28 cellular contexts compared by ENCODE assay signal in genomic region chr11:62393735-62394134, GRCh38. TPM values are rescaled to one million over a fixed set of nuclear protein-coding genes. Genes with fewer than 3 reads are reported as not detected.
"Had no signal": no experiment of that assay in that cellular context is flagged by ENCODE, and none has a peak within 500 bp of the region (broad histone marks: within the 10 kb centered on the region; RNA-seq: fewer than 3 reads in every experiment).

No MANE protein-coding gene starts in this region.

- H3K36me3 ChIP-seq: gastroesophageal sphincter, left ventricle myocardium inferior, tibial nerve had no signal

- H3K27ac ChIP-seq: hepatocyte had no signal

- H3K36me3 Mint-ChIP-seq: natural killer cell treated with Interleukin-12 subunit alpha and Interleukin-12 subunit beta and Interleukin-15 and Interleukin-18, amount 100 ng/mL, for 72 hours had no signal

- H3K27ac Mint-ChIP-seq: natural killer cell treated with Interleukin-12 subunit alpha and Interleukin-12 subunit beta and Interleukin-15 and Interleukin-18, amount 100 ng/mL, for 72 hours had no signal

- H3K27me3 Mint-ChIP-seq: effector memory CD8-positive, alpha-beta T cell; natural killer cell treated with Interleukin-12 subunit alpha and Interleukin-12 subunit beta and Interleukin-15 and Interleukin-18, amount 100 ng/mL, for 72 hours had no signal

- ATAC-seq: gastroesophageal sphincter; natural killer cell treated with Interleukin-12 subunit alpha and Interleukin-12 subunit beta and Interleukin-15 and Interleukin-18, amount 100 ng/mL, for 72 hours; right cardiac atrium had no signal

- H3K9me3 Mint-ChIP-seq: effector memory CD8-positive, alpha-beta T cell; natural killer cell treated with Interleukin-12 subunit alpha and Interleukin-12 subunit beta and Interleukin-15 and Interleukin-18, amount 100 ng/mL, for 72 hours had no signal

- DNase-seq: activated CD4-positive, alpha-beta T cell treated with anti-CD3 and anti-CD28 coated beads for 48 hours; activated CD4-positive, alpha-beta T cell treated with anti-CD3 and anti-CD28 coated beads, Interleukin-2, amount 50 U/mL, for 48 hours; activated CD8-positive, alpha-beta memory T cell treated with anti-CD3 and anti-CD28 coated beads for 24 hours; activated gamma-delta T cell; activated naive CD4-positive, alpha-beta T cell treated with anti-CD3 and anti-CD28 coated beads, Interleukin-2, amount 50 U/mL, for 16 hours; activated T-cell treated with anti-CD3 and anti-CD28 coated beads, Interleukin-2, amount 50 U/mL, for 1 hour; amniotic stem cell; caudate nucleus; cortex of kidney; effector memory CD8-positive, alpha-beta T cell; islet precursor cell; left ventricle myocardium inferior; mesendoderm; right cardiac atrium; stimulated activated CD4-positive, alpha-beta T cell treated with anti-CD3 and anti-CD28 coated beads, Interleukin-2, amount 100 ng/mL, for 48 hours; stimulated activated naive CD4-positive, alpha-beta T cell treated with Interleukin-2 at 50 U/mL for 16 hours had no signal

- H3K9me3 ChIP-seq: gastroesophageal sphincter, left ventricle myocardium inferior, mucosa of descending colon, tibial nerve had no signal

- H3K4me3 Mint-ChIP-seq: effector memory CD8-positive, alpha-beta T cell; natural killer cell treated with Interleukin-12 subunit alpha and Interleukin-12 subunit beta and Interleukin-15 and Interleukin-18, amount 100 ng/mL, for 72 hours had no signal

- H3K27me3 ChIP-seq: gastroesophageal sphincter, hepatocyte, tibial nerve had no signal

- H3K79me2 ChIP-seq: hepatocyte had no signal

- H2AFZ ChIP-seq: hepatocyte had no signal

- H3K4me3 ChIP-seq: gastroesophageal sphincter, hepatocyte, left ventricle myocardium inferior, lung, mucosa of descending colon, tibial nerve had no signal

- H3K4me2 ChIP-seq: hepatocyte had no signal

RNA-seq across cellular contexts. Expression of gene SCGB1A1, which starts 25.1 kb away (rescaled TPM):
- total RNA-seq: chondrocyte; fibroblast of lung; fibroblast of villous mesenchyme; gastroesophageal sphincter; hepatocyte; left ventricle myocardium inferior; mucosa of descending colon; myocyte; natural killer cell treated with Interleukin-12 subunit alpha and Interleukin-12 subunit beta and Interleukin-15 and Interleukin-18, amount 100 ng/mL, for 72 hours; omental fat pad; right cardiac atrium; temporal lobe; tibial nerve had no signal

RNA-seq across cellular contexts. Expression of gene ASRGL1, which starts 56.5 kb away (rescaled TPM):
- total RNA-seq: myocyte had no signal
